In genomic region chr6:157977176-157977804, GRCh38 we compare ENCODE assay signal across 22 cellular contexts.
"Had no signal": no experiment of that assay in that cellular context is flagged by ENCODE, and none has a peak within 500 bp of the region (broad histone marks: within the 10 kb centered on the region; RNA-seq: fewer than 3 reads in every experiment).

No MANE protein-coding gene starts in this region.

- H3K27me3 ChIP-seq: heart left ventricle, pancreas, testis had no signal

- H3K27ac ChIP-seq: epithelial cell of prostate, heart left ventricle, pancreas, testis, upper lobe of left lung, VCaP had no signal

- H3K9me3 ChIP-seq: heart left ventricle, pancreas, testis, upper lobe of left lung had no signal

- H3K27ac Mint-ChIP-seq: activated CD4-positive, alpha-beta T cell treated with anti-CD3 and anti-CD28 coated beads, Interleukin-2, amount 10 ng/mL, durations not matched to agents 24 days and 14 days; activated CD8-positive, alpha-beta T cell treated with anti-CD3 and anti-CD28 coated beads, Interleukin-2, amount 10 ng/mL, durations not matched to agents 7 days and 5 days; activated naive CD8-positive, alpha-beta T cell; T-helper 17 cell had no signal

- H3K27me3 Mint-ChIP-seq: activated naive CD8-positive, alpha-beta T cell; T-helper 17 cell had no signal

- H3K9me3 Mint-ChIP-seq: activated CD4-positive, alpha-beta T cell treated with anti-CD3 and anti-CD28 coated beads, Interleukin-2, amount 10 ng/mL, durations not matched to agents 24 days and 14 days; natural killer cell treated with Interleukin-12 subunit alpha and Interleukin-12 subunit beta and Interleukin-15 and Interleukin-18, amount 100 ng/mL, for 72 hours had no signal

- ATAC-seq: activated CD4-positive, CD25-positive, alpha-beta regulatory T cell treated with anti-CD3 and anti-CD28 coated beads, Interleukin-2, amount 50 U/mL, for 24 hours; activated CD8-positive, alpha-beta T cell treated with anti-CD3 and anti-CD28 coated beads, Interleukin-2, amount 10 ng/mL, durations not matched to agents 7 days and 5 days; heart left ventricle; left ventricle myocardium superior; natural killer cell treated with Interleukin-12 subunit alpha and Interleukin-12 subunit beta and Interleukin-15 and Interleukin-18, amount 100 ng/mL, for 72 hours; pancreas; T-helper 17 cell had no signal

- FAIRE-seq: bronchial epithelial cell, islet of Langerhans, pancreas had no signal

- H3K4me3 Mint-ChIP-seq: activated CD4-positive, alpha-beta T cell treated with anti-CD3 and anti-CD28 coated beads, Interleukin-2, amount 10 ng/mL, durations not matched to agents 24 days and 14 days; activated CD8-positive, alpha-beta T cell treated with anti-CD3 and anti-CD28 coated beads, Interleukin-2, amount 10 ng/mL, durations not matched to agents 7 days and 5 days; activated naive CD8-positive, alpha-beta T cell; natural killer cell treated with Interleukin-12 subunit alpha and Interleukin-12 subunit beta and Interleukin-15 and Interleukin-18, amount 100 ng/mL, for 72 hours; T-helper 17 cell had no signal

- DNase-seq: activated CD4-positive, alpha-beta T cell treated with anti-CD3 and anti-CD28 coated beads, Interleukin-2, amount 10 ng/mL, durations not matched to agents 24 days and 14 days; activated CD8-positive, alpha-beta T cell treated with anti-CD3 and anti-CD28 coated beads, Interleukin-2, amount 10 ng/mL, durations not matched to agents 7 days and 5 days; activated naive CD4-positive, alpha-beta T cell; amniotic stem cell; cortex of kidney; heart left ventricle; left ventricle myocardium superior; mammary epithelial cell; stimulated activated CD4-positive, alpha-beta T cell treated with anti-CD3 and anti-CD28 coated beads, Interleukin-2, amount 100 ng/mL, for 48 hours; stimulated activated CD8-positive, alpha-beta memory T cell treated with anti-CD3 and anti-CD28 coated beads, Interleukin-4, amount 100 ng/mL, for 48 hours; stimulated activated naive CD4-positive, alpha-beta T cell; T-helper 17 cell; testis had no signal

- H3K4me3 ChIP-seq: heart left ventricle, pancreas, testis, upper lobe of left lung had no signal

- H3K4me1 ChIP-seq: pancreas had no signal

- H3K36me3 Mint-ChIP-seq: activated naive CD8-positive, alpha-beta T cell; natural killer cell treated with Interleukin-12 subunit alpha and Interleukin-12 subunit beta and Interleukin-15 and Interleukin-18, amount 100 ng/mL, for 72 hours had no signal

- H3K36me3 ChIP-seq: heart left ventricle, pancreas, upper lobe of left lung had no signal
